1 cellular context compared by ENCODE assay signal in genomic region chr11:10366568-10367331, GRCh38.
TF ChIP-seq lines count a peak whose summit lies in the region.

No MANE protein-coding gene starts in this region.

TF ChIP-seq in GM12878, 131 proteins besides CTCF, POLR2A, EP300 and RAD21 (continued from another document and continues in another):
- TF ChIP-seq SMARCA5 (IDR thresholded peaks at IDR 0.05): peak; percentile 73; the same call in 1 of the 2 replicates
- no peak for TF ChIP-seq WRNIP1 (IDR thresholded peaks at IDR 0.05; ENCODE audit: borderline replicate concordance, low read depth, low read length)
- no peak for TF ChIP-seq CREB1 (IDR thresholded peaks at IDR 0.05; ENCODE audit: low read depth)
- no peak for TF ChIP-seq MTA2 (IDR thresholded peaks at IDR 0.05; ENCODE audit: low read depth)
- TF ChIP-seq PAX8 (IDR thresholded peaks at IDR 0.05): no peak
- no peak for TF ChIP-seq ASH2L (IDR thresholded peaks at IDR 0.05; ENCODE audit: borderline replicate concordance, low read depth)
- TF ChIP-seq KAT2A (conservative IDR thresholded peaks at IDR 0.05; ENCODE audit: control insufficient read depth, low read depth, low read length): no peak
- TF ChIP-seq SIN3A (IDR thresholded peaks at IDR 0.05; ENCODE audit: low read depth, low read length): no peak
- no peak for TF ChIP-seq ELK1 (IDR thresholded peaks at IDR 0.05; ENCODE audit: low read depth, low read length)
- TF ChIP-seq ZNF24 (IDR thresholded peaks at IDR 0.05): no peak
- TF ChIP-seq ZBTB40 (IDR thresholded peaks at IDR 0.05; ENCODE audit: borderline replicate concordance): no peak
- no peak for TF ChIP-seq HCFC1 (IDR thresholded peaks at IDR 0.05; ENCODE audit: low read length)
- peak; percentile 57; the same call in 1 of the 2 replicates for TF ChIP-seq SPI1 (IDR thresholded peaks at IDR 0.05; ENCODE audit: borderline replicate concordance, insufficient read depth, low read depth, low read length)
- TF ChIP-seq TCF3 (IDR thresholded peaks at IDR 0.05; ENCODE audit: borderline replicate concordance, insufficient read depth, low read depth, low read length): peak; percentile 85; the same call in 1 of the 2 replicates
- no peak for TF ChIP-seq RCOR1 (conservative IDR thresholded peaks at IDR 0.05; ENCODE audit: low read depth, low read length)
- peak; percentile 71 to 72 for TF ChIP-seq IKZF2 (IDR thresholded peaks at IDR 0.05)
- TF ChIP-seq NBN (IDR thresholded peaks at IDR 0.05): peak; percentile 61; the same call in 1 of the 2 replicates
- peak; percentile 21 for TF ChIP-seq SKIL (IDR thresholded peaks at IDR 0.05; ENCODE audit: low read depth, poor library complexity, severe bottlenecking)
- no peak for TF ChIP-seq NRF1 (conservative IDR thresholded peaks at IDR 0.05; ENCODE audit: low read depth, low read length)
- 0 out of 2 replicates have a peak, but pooled peaks have one; percentile 9 for TF ChIP-seq TAF1 (IDR thresholded peaks at IDR 0.05; ENCODE audit: borderline replicate concordance, low read depth, low read length)
- peak; percentile 97 for TF ChIP-seq TCF12 (IDR thresholded peaks at IDR 0.05; ENCODE audit: low read depth, low read length)
- no peak for TF ChIP-seq ZNF592 (IDR thresholded peaks at IDR 0.05)
- no peak for TF ChIP-seq SRF (IDR thresholded peaks at IDR 0.05; ENCODE audit: low read depth in 2 of 2, low read length in 2 of 2)
- no peak for TF ChIP-seq ZNF217 (IDR thresholded peaks at IDR 0.05)
- no peak for TF ChIP-seq ZBTB4 (CRISPR knock-in tag; IDR thresholded peaks at IDR 0.05)
- TF ChIP-seq BCL3 (IDR thresholded peaks at IDR 0.05; ENCODE audit: borderline replicate concordance, insufficient read depth, low read depth, low read length, poor library complexity, severe bottlenecking): no peak
- no peak for TF ChIP-seq NKRF (conservative IDR thresholded peaks at IDR 0.05)
- no peak for TF ChIP-seq EGR1 (IDR thresholded peaks at IDR 0.05; ENCODE audit: borderline replicate concordance in 1 of 2, low read depth in 2 of 2, low read length in 2 of 2)
- no peak for TF ChIP-seq EZH2 (IDR thresholded peaks at IDR 0.05; ENCODE audit: borderline replicate concordance, control insufficient read depth, low read depth, low read length)
- TF ChIP-seq MAX (IDR thresholded peaks at IDR 0.05; ENCODE audit: low read depth, low read length): no peak; the same call in 1 of the 2 replicates
- 0 out of 2 replicates have a peak, but pooled peaks have one; percentile 15 for TF ChIP-seq BCL11A (IDR thresholded peaks at IDR 0.05; ENCODE audit: low read depth, low read length)
- no peak for TF ChIP-seq ZBTB33 (IDR thresholded peaks at IDR 0.05)
- no peak for TF ChIP-seq ZNF274 (IDR thresholded peaks at IDR 0.05; ENCODE audit: insufficient read depth, insufficient read length)
- TF ChIP-seq HSF1 (IDR thresholded peaks at IDR 0.05; ENCODE audit: low read depth, low read length): no peak
